8 cellular contexts compared by ENCODE assay signal in genomic region chr5:137743031-137743640, GRCh38. TPM values are rescaled to one million over a fixed set of nuclear protein-coding genes. Genes with fewer than 3 reads are reported as not detected.
DNase-seq lines count a peak whose midpoint lies in the region; ATAC-seq and TF ChIP-seq lines count a peak whose summit lies in the region.

No MANE protein-coding gene starts in this region.

- TF ChIP-seq CTCF in CD8-positive, alpha-beta T cell (IDR thresholded peaks at IDR 0.05), result peak; percentile 74
- TF ChIP-seq CTCF in PC-3 (conservative IDR thresholded peaks at IDR 0.05; ENCODE audit: low read depth, low read length) (peak; percentile 63), osteocyte (IDR thresholded peaks at IDR 0.05) (peak; percentile 70)

- no peak overlapping the region for H3K27ac Mint-ChIP-seq in CD8-positive, alpha-beta T cell
- no peak overlapping the region for H3K27ac Mint-ChIP-seq in osteocyte (ENCODE audit: unreplicated experiment)

- H3K4me3 ChIP-seq in CD8-positive, alpha-beta T cell (ENCODE audit: low read depth, low read length), result no peak overlapping the region
- H3K4me3 ChIP-seq in PC-3 (ENCODE audit: low read length), result no peak overlapping the region

- no peak overlapping the region for H2AFZ ChIP-seq in PC-3 (ENCODE audit: low read length)

- no peak overlapping the region for H3K4me3 Mint-ChIP-seq in CD8-positive, alpha-beta T cell
- H3K4me3 Mint-ChIP-seq in osteocyte (ENCODE audit: unreplicated experiment), result no peak overlapping the region

- POLR2A ChIA-PET in CD8-positive, alpha-beta T cell (lab: Charles Lee), result interaction anchor here (1.0 to 4.9 kb wide), 5 partner anchors 11 to 114 kb away, joined by 3 to 38 read pairs (median 15); partner anchors contain the start of gene HNRNPA0
- POLR2A ChIA-PET in PC-3 (lab: Charles Lee; ENCODE audit: unreplicated experiment), result interaction anchor here (0.7 kb wide), 1 partner anchor 50 kb away, joined by 17 read pairs; no protein-coding TSS in a partner anchor

- CTCF ChIA-PET in CD8-positive, alpha-beta T cell (lab: Charles Lee), result interaction anchor here (0.6 to 22.3 kb wide), 35 partner anchors 8 to 1114 kb away, joined by 3 to 652 read pairs (median 5); partner anchors contain the start of gene HNRNPA0
- CTCF ChIA-PET in PC-3 (lab: Charles Lee), result interaction anchor here (0.5 to 1.1 kb wide), 5 partner anchors 17 to 326 kb away, joined by 3 to 12 read pairs (median 6); no protein-coding TSS in a partner anchor

- no TSS peak for BruUV-seq in PC-3 (replicated peaks; lab: Mats Ljungman, UMichigan)

- no peaks in the 10 kb centered on the region for H3K79me2 ChIP-seq in PC-3 (ENCODE audit: low read length)

- no peaks in the 10 kb centered on the region for H3K27me3 Mint-ChIP-seq in CD8-positive, alpha-beta T cell (ENCODE audit: low read depth)
- H3K27me3 Mint-ChIP-seq in osteocyte (ENCODE audit: unreplicated experiment), result peaks cover 2% of the 10 kb centered on the region

- intact Hi-C loops in CD8-positive, alpha-beta T cell (cut with DNase I, micrococcal nuclease), result loop anchor here (1.0 kb wide), 3 partner anchors 10 to 114 kb away; no protein-coding TSS in a partner anchor
- intact Hi-C loops in PC-3 (cut with micrococcal nuclease), result loop anchor here (1.0 kb wide), 2 partner anchors 83 to 114 kb away; no protein-coding TSS in a partner anchor

- ATAC-seq in CD8-positive, alpha-beta T cell, result peak; percentile 95
- ATAC-seq in GM19467 (IDR thresholded peaks at IDR 0.05; ENCODE audit: unreplicated experiment), result peak; percentile 49
- peak; percentile 84 for ATAC-seq in PC-3
- ATAC-seq in HG03457 (IDR thresholded peaks at IDR 0.05; ENCODE audit: unreplicated experiment), result no peak

- H3K4me1 Mint-ChIP-seq in CD8-positive, alpha-beta T cell (ENCODE audit: low read depth), result peaks cover 17% of the 10 kb centered on the region
- H3K4me1 Mint-ChIP-seq in osteocyte (ENCODE audit: unreplicated experiment), result no peaks in the 10 kb centered on the region

- in situ Hi-C loops in KBM-7 (cut with MboI; ENCODE audit: low pct_unique_long_range_greater_than_20kb, low sequenced_read_pairs), result no loop called here

- H3K36me3 ChIP-seq in CD8-positive, alpha-beta T cell (ENCODE audit: insufficient read depth, low read length), result no peaks in the 10 kb centered on the region
- H3K36me3 ChIP-seq in PC-3 (ENCODE audit: low read depth, low read length), result no peaks in the 10 kb centered on the region

- DNase-seq in CD8-positive, alpha-beta T cell, result peak in 6 of 7 experiments; percentile 43 to 66 (median 62)
- DNase-seq in KBM-7, result peak; percentile 72
- DNase-seq in PC-3, result peak; percentile 73
- DNase-seq in activated effector memory CD4-positive, alpha-beta T cell treated with Interleukin-2 at 50 U/mL for 16 hours, result peak; percentile 23
- DNase-seq in foreskin melanocyte, result peak; percentile 53
- no peak for DNase-seq in osteocyte (ENCODE audit: extremely low spot score, unreplicated experiment)

- no peaks in the 10 kb centered on the region for H3K9me2 ChIP-seq in PC-3 (replicated peaks; ENCODE audit: low read length)

- H4K20me1 ChIP-seq in PC-3 (ENCODE audit: low read length), result 0 out of 2 replicates have a peak, but pooled peaks cover 1% of the 10 kb centered on the region

- no peaks in the 10 kb centered on the region for H3K36me3 Mint-ChIP-seq in CD8-positive, alpha-beta T cell
- peaks cover 1% of the 10 kb centered on the region for H3K36me3 Mint-ChIP-seq in osteocyte (ENCODE audit: unreplicated experiment)

- no peak overlapping the region for H3K4me2 ChIP-seq in PC-3 (ENCODE audit: low read length)

- no peaks in the 10 kb centered on the region for H3F3A ChIP-seq in PC-3 (ENCODE audit: low read length, unreplicated experiment)

- H3K9ac ChIP-seq in PC-3 (ENCODE audit: low read length), result no peak overlapping the region

- no peak overlapping the region for H3K27ac ChIP-seq in CD8-positive, alpha-beta T cell (ENCODE audit: low read depth, low read length)
- no peak overlapping the region for H3K27ac ChIP-seq in PC-3 (ENCODE audit: low read length)

- H3K9me3 ChIP-seq in CD8-positive, alpha-beta T cell (ENCODE audit: low read length), result no peaks in the 10 kb centered on the region
- H3K9me3 ChIP-seq in PC-3 (ENCODE audit: low read length), result no peaks in the 10 kb centered on the region

- H3K4me1 ChIP-seq in CD8-positive, alpha-beta T cell (ENCODE audit: insufficient read depth, low read length), result peaks cover 17% of the 10 kb centered on the region
- no peaks in the 10 kb centered on the region for H3K4me1 ChIP-seq in PC-3 (ENCODE audit: insufficient read depth, low read length)

- no peaks in the 10 kb centered on the region for H3K27me3 ChIP-seq in CD8-positive, alpha-beta T cell (ENCODE audit: insufficient read depth, low read length)
- no peaks in the 10 kb centered on the region for H3K27me3 ChIP-seq in PC-3 (ENCODE audit: low read length)

- no peaks in the 10 kb centered on the region for H3K9me3 Mint-ChIP-seq in CD8-positive, alpha-beta T cell
- no peaks in the 10 kb centered on the region for H3K9me3 Mint-ChIP-seq in osteocyte (ENCODE audit: unreplicated experiment)

RNA-seq across cellular contexts. Expression of gene KLHL3, which starts 7.2 kb away (rescaled TPM):
- total RNA-seq in CD8-positive, alpha-beta T cell, result 10 to 100 TPM; 16.9 to 17.4 TPM
- total RNA-seq in PC-3 (2014; rRNA removed) (2.9 and 4.0 TPM in 2 replicates), osteocyte (2.2 and 3.1 TPM in 2 replicates)

RNA-seq across cellular contexts. Expression of gene HNRNPA0, which starts 11.0 kb away (rescaled TPM):
- total RNA-seq in CD8-positive, alpha-beta T cell, result 10 to 100 TPM; 53.7 to 57.0 TPM
- total RNA-seq in PC-3 (2014; rRNA removed) (13.0 and 14.9 TPM in 2 replicates), osteocyte (43.3 TPM in 2 replicates)
